ENCODE assay signal across 8 cellular contexts in genomic region chr7:100469227-100470044, GRCh38. TPM values are rescaled to one million over a fixed set of nuclear protein-coding genes. Genes with fewer than 3 reads are reported as not detected.
DNase-seq lines count a peak whose midpoint lies in the region; ATAC-seq and TF ChIP-seq lines count a peak whose summit lies in the region.

No MANE protein-coding gene starts in this region.

- H3K14ac ChIP-seq in IMR-90 (replicated peaks; ENCODE audit: low read depth, low read length): no peak overlapping the region

- H4K20me1 ChIP-seq in IMR-90 (ENCODE audit: insufficient read depth, low read length): peaks cover 14% of the 10 kb centered on the region
- H4K20me1 ChIP-seq in PC-3 (ENCODE audit: low read length): no peaks in the 10 kb centered on the region

- peaks cover under 1% of the 10 kb centered on the region; the same call in 1 of the 2 replicates for H3K9me1 ChIP-seq in IMR-90 (ENCODE audit: insufficient read depth, low read length)

- H2AK9ac ChIP-seq in IMR-90 (replicated peaks; ENCODE audit: low read depth, low read length, poor library complexity): no peak overlapping the region

- dilution Hi-C loops in IMR-90 (cut with HindIII; ENCODE audit: low sequenced_read_pairs, unreplicated experiment): no loop called here

- peak; percentile 96 for TF ChIP-seq RAD21 in IMR-90 (IDR thresholded peaks at IDR 0.05; ENCODE audit: low read length)

- H3K9ac ChIP-seq in IMR-90 (ENCODE audit: low read depth, low read length) (no peak overlapping the region), PC-3 (ENCODE audit: low read length) (no peak overlapping the region)

- no peaks in the 10 kb centered on the region for H3K27me3 Mint-ChIP-seq in natural killer cell (ENCODE audit: low read depth in 2 of 2)
- H3K27me3 Mint-ChIP-seq in stimulated activated naive B cell treated with anti-CD40 and anti-IgM and Interleukin-4, amounts not matched to agents 10 μg/mL and 1 μg/mL and 100 μg/mL, for 72 hours: no peaks in the 10 kb centered on the region

- BruUV-seq in IMR-90 (replicated peaks; lab: Mats Ljungman, UMichigan): no TSS peak
- BruUV-seq in PC-3 (replicated peaks; lab: Mats Ljungman, UMichigan): no TSS peak

- CTCF ChIA-PET in IMR-90 (lab: Yijun Ruan, JAX): interaction anchor here (0.6 to 1.9 kb wide), 3 partner anchors 13 to 114 kb away, joined by 3 to 5 read pairs (median 4); no protein-coding TSS in a partner anchor
- CTCF ChIA-PET in PC-3 (lab: Charles Lee): interaction anchor here (0.5 to 1.2 kb wide), 3 partner anchors 76 to 1327 kb away, joined by 4 to 6 read pairs (median 4); no protein-coding TSS in a partner anchor

- no peak overlapping the region for H2AK5ac ChIP-seq in IMR-90 (ENCODE audit: low read depth, low read length)

- H3F3A ChIP-seq in PC-3 (ENCODE audit: low read length, unreplicated experiment): no peaks in the 10 kb centered on the region

- H3K79me2 ChIP-seq in PC-3 (ENCODE audit: low read length): no peaks in the 10 kb centered on the region

- H3K9me3 Mint-ChIP-seq in natural killer cell: no peaks in the 10 kb centered on the region
- peaks cover 0 to 1% of the 10 kb centered on the region in 2 donors for H3K9me3 Mint-ChIP-seq in stimulated activated naive B cell treated with anti-CD40 and anti-IgM and Interleukin-4, amounts not matched to agents 10 μg/mL and 1 μg/mL and 100 μg/mL, for 72 hours

- H3K4me2 ChIP-seq in IMR-90 (ENCODE audit: low read depth, low read length) (no peak overlapping the region), PC-3 (ENCODE audit: low read length) (no peak overlapping the region)

- no peaks in the 10 kb centered on the region for H3K9me2 ChIP-seq in PC-3 (replicated peaks; ENCODE audit: low read length)

- peaks cover 10 to 33% of the 10 kb centered on the region in 2 experiments; a peak in 3 of 4 replicates for H3K79me1 ChIP-seq in IMR-90 (ENCODE audit: low read depth in 1 of 2, low read length in 2 of 2)

- no peak overlapping the region for H3K27ac ChIP-seq in IMR-90 (ENCODE audit: insufficient read depth, low read length)
- no peak overlapping the region for H3K27ac ChIP-seq in PC-3 (ENCODE audit: low read length)
- H3K27ac ChIP-seq in esophagus squamous epithelium: peak overlapping the region in 2 of 4 donors; percentile 42 to 45

- H3K27ac Mint-ChIP-seq in natural killer cell: peak overlapping the region in 1 of 2 donors; percentile 18
- peak overlapping the region; percentile 25 for H3K27ac Mint-ChIP-seq in stimulated activated naive B cell treated with anti-CD40 and anti-IgM and Interleukin-4, amounts not matched to agents 10 μg/mL and 1 μg/mL and 100 μg/mL, for 72 hours

- ATAC-seq in IMR-90 (ENCODE audit: low read depth) (peak; percentile 82), PC-3 (peak; percentile 76), natural killer cell (peak; percentile 91 to 98 (median 94)), HG03520 (IDR thresholded peaks at IDR 0.05; ENCODE audit: unreplicated experiment) (no peak)
- peak; percentile 68 to 77 for ATAC-seq in stimulated activated naive B cell treated with anti-CD40 and anti-IgM and Interleukin-4, amounts not matched to agents 10 μg/mL and 1 μg/mL and 100 μg/mL, for 72 hours (replicated peaks)

- no peak overlapping the region for H3K4ac ChIP-seq in IMR-90 (ENCODE audit: low read depth, low read length)

- H3K27me3 ChIP-seq in IMR-90 (ENCODE audit: control insufficient read depth, insufficient read depth, low read length): no peaks in the 10 kb centered on the region
- H3K27me3 ChIP-seq in PC-3 (ENCODE audit: low read length): no peaks in the 10 kb centered on the region
- H3K27me3 ChIP-seq in esophagus squamous epithelium: no peaks in the 10 kb centered on the region

- H2BK120ac ChIP-seq in IMR-90 (ENCODE audit: low read depth, low read length): no peak overlapping the region

- H4K91ac ChIP-seq in IMR-90 (ENCODE audit: insufficient read depth, low read depth, low read length): no peak overlapping the region

- H4K8ac ChIP-seq in IMR-90 (ENCODE audit: low read depth in 2 of 2, low read length in 2 of 2): no peak overlapping the region

- TF ChIP-seq POLR2A in IMR-90 (IDR thresholded peaks at IDR 0.05; ENCODE audit: low read depth, low read length) (no peak), esophagus squamous epithelium (IDR thresholded peaks at IDR 0.05) (no peak)

- WGBS in IMR-90 (ENCODE audit: extremely low coverage in 2 of 2, insufficient read length in 1 of 2), 2 experiments: 18% methylated on average over 6 of the region's 13 CpGs; no CpG with 5 or more reads in 1 of the 2 experiments
- WGBS in esophagus squamous epithelium, 2 donors: 19 to 23% methylated on average over 8 to 10 of the region's 13 CpGs

- intact Hi-C loops in IMR-90 (cut with micrococcal nuclease) (loop anchor here (1.0 to 2.0 kb wide), 2 partner anchors 90 to 221 kb away; no protein-coding TSS in a partner anchor), PC-3 (cut with micrococcal nuclease) (loop anchor here (1.0 to 10.0 kb wide), 2 partner anchors 90 to 385 kb away; partner anchors contain the start of gene SLC12A9), esophagus squamous epithelium (cut with DNase I) (loop anchor here (1.0 to 10.0 kb wide), 2 partner anchors 91 to 225 kb away; partner anchors contain the start of gene GIGYF1), natural killer cell (cut with micrococcal nuclease) (loop anchor here (1.0 to 10.0 kb wide), 4 partner anchors 90 to 385 kb away; partner anchors contain the start of genes GIGYF1 and SLC12A9)

- H3K9me3 ChIP-seq in IMR-90 (ENCODE audit: control insufficient read depth, insufficient read depth, low read length): no peaks in the 10 kb centered on the region
- H3K9me3 ChIP-seq in PC-3 (ENCODE audit: low read length): no peaks in the 10 kb centered on the region
- H3K9me3 ChIP-seq in esophagus squamous epithelium: no peaks in the 10 kb centered on the region

- H3K23ac ChIP-seq in IMR-90 (ENCODE audit: low read depth, low read length): no peak overlapping the region

- H2BK20ac ChIP-seq in IMR-90 (ENCODE audit: low read depth, low read length): no peak overlapping the region

- H3K4me3 ChIP-seq in GM12865 (ENCODE audit: low read depth, low read length) (no peak overlapping the region), IMR-90 (ENCODE audit: insufficient read depth, low read depth, low read length) (no peak overlapping the region), PC-3 (ENCODE audit: low read length) (no peak overlapping the region), esophagus squamous epithelium (no peak overlapping the region)

- no peak overlapping the region for H2BK15ac ChIP-seq in IMR-90 (ENCODE audit: low read depth, low read length)

- peaks cover 0 to 34% of the 10 kb centered on the region in 2 donors for H3K4me1 Mint-ChIP-seq in natural killer cell
- peaks cover 34 to 58% of the 10 kb centered on the region in 2 donors for H3K4me1 Mint-ChIP-seq in stimulated activated naive B cell treated with anti-CD40 and anti-IgM and Interleukin-4, amounts not matched to agents 10 μg/mL and 1 μg/mL and 100 μg/mL, for 72 hours

- H2AFZ ChIP-seq in IMR-90 (replicated peaks; ENCODE audit: low read length, poor library complexity): no peak overlapping the region
- no peak overlapping the region for H2AFZ ChIP-seq in PC-3 (ENCODE audit: low read length)

- no peak overlapping the region for H4K5ac ChIP-seq in IMR-90 (ENCODE audit: low read depth, low read length)

- H3K56ac ChIP-seq in IMR-90 (ENCODE audit: extremely low read depth, insufficient read depth, low read length): no peak overlapping the region

- TF ChIP-seq CTCF in GM12865 (IDR thresholded peaks at IDR 0.05; ENCODE audit: insufficient read depth, low read depth, low read length, missing control alignments) (peak; percentile 97), IMR-90 (conservative IDR thresholded peaks at IDR 0.05; ENCODE audit: low read depth, low read length) (peak; percentile 96), PC-3 (conservative IDR thresholded peaks at IDR 0.05; ENCODE audit: low read depth, low read length) (peak; percentile 80), esophagus squamous epithelium (IDR thresholded peaks at IDR 0.05) (peak; percentile 84 to 99 (median 96)), natural killer cell (IDR thresholded peaks at IDR 0.05) (peak; percentile 86)

- H3K18ac ChIP-seq in IMR-90 (ENCODE audit: low read depth, low read length): no peak overlapping the region

- in situ Hi-C loops in IMR-90 (cut with MboI; ENCODE audit: low sequenced_read_pairs): loop anchor here (5.0 to 25.0 kb wide), 4 partner anchors 93 to 393 kb away; partner anchors contain the start of genes GIGYF1, GNB2, SLC12A9 and TRIP6

- DNase-seq in GM12865 (ENCODE audit: low read depth) (peak; percentile 83), IMR-90 (peak; percentile 64), PC-3 (peak; percentile 79), esophagus squamous epithelium (lab: John Stamatoyannopoulos, UW) (no peak), natural killer cell (peak; percentile 84)
- peak; percentile 84 to 90 for DNase-seq in activated T-cell treated with anti-CD3 and anti-CD28 coated beads, Interleukin-2, amount 50 U/mL, for 48 hours
- DNase-seq in stimulated activated naive B cell treated with anti-CD40 and anti-IgM and Interleukin-4, amounts not matched to agents 10 μg/mL and 1 μg/mL and 100 μg/mL, for 72 hours: peak; percentile 53

- H2BK5ac ChIP-seq in IMR-90 (ENCODE audit: low read depth, low read length, poor library complexity, severe bottlenecking): no peak overlapping the region

- no peak overlapping the region for H3K4me3 Mint-ChIP-seq in natural killer cell
- peak overlapping the region in 1 of 2 donors; percentile 25 for H3K4me3 Mint-ChIP-seq in stimulated activated naive B cell treated with anti-CD40 and anti-IgM and Interleukin-4, amounts not matched to agents 10 μg/mL and 1 μg/mL and 100 μg/mL, for 72 hours

- peaks cover 7% of the 10 kb centered on the region for H3K4me1 ChIP-seq in IMR-90 (ENCODE audit: control insufficient read depth, insufficient read depth, low read length)
- H3K4me1 ChIP-seq in PC-3 (ENCODE audit: insufficient read depth, low read length): no peaks in the 10 kb centered on the region
- peaks cover 30 to 82% (median 36%) of the 10 kb centered on the region in 3 donors for H3K4me1 ChIP-seq in esophagus squamous epithelium

- POLR2A ChIA-PET in IMR-90 (lab: Charles Lee; ENCODE audit: unreplicated experiment): interaction anchor here (0.7 kb wide), 1 partner anchor 119 kb away, joined by 18 read pairs; no protein-coding TSS in a partner anchor
- POLR2A ChIA-PET in PC-3 (lab: Charles Lee; ENCODE audit: unreplicated experiment): no interaction called here

- H3K36me3 ChIP-seq in IMR-90 (ENCODE audit: control insufficient read depth, insufficient read depth, low read length): peaks cover 43% of the 10 kb centered on the region; the same call in 1 of the 2 replicates
- no peaks in the 10 kb centered on the region for H3K36me3 ChIP-seq in PC-3 (ENCODE audit: low read depth, low read length)
- peaks cover 6 to 85% (median 11%) of the 10 kb centered on the region in 3 donors for H3K36me3 ChIP-seq in esophagus squamous epithelium

- no peaks in the 10 kb centered on the region for H3K36me3 Mint-ChIP-seq in natural killer cell
- peaks cover 51 to 63% of the 10 kb centered on the region in 2 donors for H3K36me3 Mint-ChIP-seq in stimulated activated naive B cell treated with anti-CD40 and anti-IgM and Interleukin-4, amounts not matched to agents 10 μg/mL and 1 μg/mL and 100 μg/mL, for 72 hours

RNA-seq across cellular contexts. Expression of gene SPACDR, which starts 5.4 kb away (rescaled TPM):
- total RNA-seq in IMR-90 (2012; rRNA removed) (0.54 and 1.1 TPM in 2 replicates), PC-3 (2014; rRNA removed) (0.11 and 2.5 TPM in 2 replicates), esophagus squamous epithelium (not detected), natural killer cell (1 to 10 TPM; 2.3 to 4.1 (median 3.9) TPM)
- 1.3 and 2.1 TPM in 2 replicates for polyA plus RNA-seq in IMR-90 (2012; rRNA removed)
- polyA plus RNA-seq in IMR-90 (2012; cell fraction: cytosol; rRNA removed): 2.3 and 3.1 TPM in 2 replicates
- 8.7 and 10.3 TPM in 2 replicates for polyA plus RNA-seq in IMR-90 (2012; cell fraction: nucleus; rRNA removed; ENCODE audit: low replicate concordance)

RNA-seq across cellular contexts. Expression of gene TSC22D4, which starts 9.6 kb away (rescaled TPM):
- 9.3 and 10.0 TPM in 2 replicates for total RNA-seq in IMR-90 (2012; rRNA removed)
- polyA plus RNA-seq in IMR-90 (2012; rRNA removed): 29.9 and 32.4 TPM in 2 replicates
- polyA plus RNA-seq in IMR-90 (2012; cell fraction: cytosol; rRNA removed): 30.1 and 48.3 TPM in 2 replicates
- polyA plus RNA-seq in IMR-90 (2012; cell fraction: nucleus; rRNA removed; ENCODE audit: low replicate concordance): 39.6 and 90.8 TPM in 2 replicates
- total RNA-seq in PC-3 (2014; rRNA removed): 57.1 and 66.1 TPM in 2 replicates
- 10 to 100 TPM; 29.2 to 65.0 (median 33.7) TPM for total RNA-seq in esophagus squamous epithelium
- 100 to 1,000 TPM; 140 to 173 (median 168) TPM for total RNA-seq in natural killer cell

RNA-seq across cellular contexts. Expression of gene NYAP1, which starts 14.3 kb away (rescaled TPM):
- total RNA-seq in IMR-90 (2012; rRNA removed): 0.18 and 0.28 TPM in 2 replicates
- polyA plus RNA-seq in IMR-90 (2012; rRNA removed): 1.3 and 1.5 TPM in 2 replicates
- polyA plus RNA-seq in IMR-90 (2012; cell fraction: cytosol; rRNA removed): 0.94 and 1.1 TPM in 2 replicates
- polyA plus RNA-seq in IMR-90 (2012; cell fraction: nucleus; rRNA removed; ENCODE audit: low replicate concordance): 1.8 and 2.7 TPM in 2 replicates
- total RNA-seq in PC-3 (2014; rRNA removed): 1.2 and 1.9 TPM in 2 replicates
- total RNA-seq in esophagus squamous epithelium: 1 to 10 TPM in 1 of 4 donors, under 1 TPM in 2, not detected in 1; 0.31 to 1.1 (median 0.57) TPM
- under 1 TPM in 2 of 3 donors, not detected in 1; 0.12 to 0.13 TPM for total RNA-seq in natural killer cell

RNA-seq across cellular contexts. Expression of gene PPP1R35, which starts 33.1 kb away (rescaled TPM):
- total RNA-seq in IMR-90 (2012; rRNA removed) (5.6 and 7.8 TPM in 2 replicates), PC-3 (2014; rRNA removed) (36.1 and 51.1 TPM in 2 replicates), esophagus squamous epithelium (10 to 100 TPM; 18.4 to 28.2 (median 26.4) TPM), natural killer cell (10 to 100 TPM; 41.0 to 45.1 (median 44.7) TPM)
- polyA plus RNA-seq in IMR-90 (2012; rRNA removed): 25.5 and 36.7 TPM in 2 replicates
- 19.4 and 32.1 TPM in 2 replicates for polyA plus RNA-seq in IMR-90 (2012; cell fraction: cytosol; rRNA removed)
- 103 and 138 TPM in 2 replicates for polyA plus RNA-seq in IMR-90 (2012; cell fraction: nucleus; rRNA removed; ENCODE audit: low replicate concordance)

RNA-seq across cellular contexts. Expression of gene MEPCE, which starts 39.8 kb away (rescaled TPM):
- total RNA-seq in IMR-90 (2012; rRNA removed) (20.3 and 22.9 TPM in 2 replicates), PC-3 (2014; rRNA removed) (35.1 and 36.0 TPM in 2 replicates), esophagus squamous epithelium (10 to 100 TPM; 18.0 to 27.7 (median 23.4) TPM), natural killer cell (10 to 100 TPM; 48.1 to 54.9 (median 54.1) TPM)
- 17.6 and 18.2 TPM in 2 replicates for polyA plus RNA-seq in IMR-90 (2012; rRNA removed)
- 13.7 and 14.6 TPM in 2 replicates for polyA plus RNA-seq in IMR-90 (2012; cell fraction: cytosol; rRNA removed)
- polyA plus RNA-seq in IMR-90 (2012; cell fraction: nucleus; rRNA removed; ENCODE audit: low replicate concordance): 23.5 and 26.5 TPM in 2 replicates
